In genomic region chr17:72883351-72883750, GRCh38 we compare ENCODE assay signal across 7 cellular contexts.
"Had no signal": no experiment of that assay in that cellular context is flagged by ENCODE, and none has a peak within 500 bp of the region (broad histone marks: within the 10 kb centered on the region; RNA-seq: fewer than 3 reads in every experiment).

No MANE protein-coding gene starts in this region.

- H3K27ac ChIP-seq: GM23248 had no signal

- FAIRE-seq: HepG2 had no signal

- DNase-seq: GM23248, GOT3, H7, HFFc6 had no signal

- ATAC-seq: HCT116 had no signal

- H3K4me3 ChIP-seq: GM23248, HAP-1 had no signal
